26 cellular contexts compared by ENCODE assay signal in the genomic region with DNA sequence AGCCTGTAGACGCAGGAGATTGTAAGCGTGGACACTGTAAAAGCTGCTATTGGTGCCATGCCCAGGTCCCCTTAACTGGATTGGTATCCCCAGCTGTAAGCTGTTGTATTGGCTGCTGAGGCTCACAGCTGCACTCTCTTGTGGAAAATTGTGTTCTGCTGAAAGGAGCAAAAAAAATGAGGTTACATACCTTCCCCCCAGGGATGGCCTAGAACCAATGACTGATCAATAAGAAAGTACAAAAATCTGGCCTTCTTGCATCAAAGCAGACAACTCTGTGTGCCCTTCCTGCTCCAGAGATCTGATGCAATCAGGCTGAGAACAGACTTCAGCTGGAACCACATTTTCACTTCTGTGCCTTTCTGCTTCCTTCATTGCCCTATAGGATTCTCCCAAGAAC.
"Had no signal": no experiment of that assay in that cellular context is flagged by ENCODE, and none has a peak within 500 bp of the region (broad histone marks: within the 10 kb centered on the region; RNA-seq: fewer than 3 reads in every experiment).

No MANE protein-coding gene starts in this region.

- ATAC-seq: activated CD8-positive, alpha-beta T cell treated with anti-CD3 and anti-CD28 coated beads for 36 hours; activated naive CD8-positive, alpha-beta T cell treated with anti-CD3 and anti-CD28 coated beads, Interleukin-2, amount 50 U/mL, for 24 hours; Panc1 had no signal

- H3K4me3 ChIP-seq: SJCRH30, SK-N-MC had no signal

- H3K27me3 Mint-ChIP-seq: activated CD8-positive, alpha-beta T cell treated with anti-CD3 and anti-CD28 coated beads for 36 hours had no signal

- H3K27me3 ChIP-seq: SJCRH30 had no signal

- H3K36me3 ChIP-seq: brain microvascular endothelial cell, SJCRH30 had no signal

- FAIRE-seq: TTC549 had no signal

- H3K4me3 Mint-ChIP-seq: activated CD4-positive, alpha-beta T cell treated with anti-CD3 and anti-CD28 coated beads, Interleukin-2, amount 10 ng/mL, durations not matched to agents 24 days and 14 days; activated CD8-positive, alpha-beta T cell treated with anti-CD3 and anti-CD28 coated beads for 36 hours; activated naive CD4-positive, alpha-beta T cell treated with anti-CD3 and anti-CD28 coated beads, Interleukin-2, amount 10 ng/mL, durations not matched to agents 7 days and 5 days; activated naive CD8-positive, alpha-beta T cell; activated naive CD8-positive, alpha-beta T cell treated with anti-CD3 and anti-CD28 coated beads, Interleukin-2, amount 50 U/mL, for 24 hours; activated T-cell treated with anti-CD3 and anti-CD28 coated beads, Interleukin-2, amount 50 U/mL, for 24 hours; activated T-helper 1 cell treated with anti-CD3 and anti-CD28 coated beads, Interleukin-12 subunit alpha, Interleukin-12 subunit beta, Interleukin-2, Interleukin-4 antibody, amounts not matched to agents 30 ng/mL and 10 ng/mL and 1 ng/mL, durations not matched to agents 14 hours and 24 hours and 36 hours had no signal

- H3K9me3 Mint-ChIP-seq: activated CD4-positive, alpha-beta T cell treated with anti-CD3 and anti-CD28 coated beads, Interleukin-2, amount 10 ng/mL, durations not matched to agents 24 days and 14 days; activated CD8-positive, alpha-beta T cell treated with anti-CD3 and anti-CD28 coated beads for 36 hours; activated naive CD4-positive, alpha-beta T cell treated with anti-CD3 and anti-CD28 coated beads, Interleukin-2, amount 10 ng/mL, durations not matched to agents 7 days and 5 days; activated naive CD8-positive, alpha-beta T cell treated with anti-CD3 and anti-CD28 coated beads, Interleukin-2, amount 50 U/mL, for 24 hours; activated T-cell treated with anti-CD3 and anti-CD28 coated beads, Interleukin-2, amount 50 U/mL, for 24 hours; activated T-helper 1 cell treated with anti-CD3 and anti-CD28 coated beads, Interleukin-12 subunit alpha, Interleukin-12 subunit beta, Interleukin-2, Interleukin-4 antibody, amounts not matched to agents 30 ng/mL and 10 ng/mL and 1 ng/mL, durations not matched to agents 14 hours and 24 hours and 36 hours had no signal

- DNase-seq: activated CD4-positive, alpha-beta T cell treated with anti-CD3 and anti-CD28 coated beads, Interleukin-2, amount 10 ng/mL, durations not matched to agents 24 days and 14 days; activated CD4-positive, alpha-beta T cell treated with anti-CD3 and anti-CD28 coated beads, Interleukin-2, amount 50 U/mL, for 4 hours; activated CD8-positive, alpha-beta T cell treated with anti-CD3 and anti-CD28 coated beads for 36 hours; activated gamma-delta T cell treated with Interleukin-2 at 50 U/mL for 16 hours; activated naive CD4-positive, alpha-beta T cell treated with anti-CD3 and anti-CD28 coated beads, Interleukin-2, amount 10 ng/mL, durations not matched to agents 7 days and 5 days; activated naive CD8-positive, alpha-beta T cell treated with anti-CD3 and anti-CD28 coated beads, Interleukin-2, amount 50 U/mL, for 24 hours; activated T-cell treated with anti-CD3 and anti-CD28 coated beads, Interleukin-2, amount 50 U/mL, for 24 hours; amniotic stem cell; aorta; brain microvascular endothelial cell; central memory CD4-positive, alpha-beta T cell; NCI-H1105; NCI-H1417 treated with DMSO at 0.1 percent for 48 hours; NCI-H187 treated with DMSO at 0.1 percent for 48 hours; NCI-H2081; NCI-H226; NCI-H446 treated with DMSO at 0.1 percent for 48 hours; NCI-H69; SHP77; SJCRH30; T1000 had no signal

- H3K4me1 ChIP-seq: SJCRH30 had no signal

- H3K27ac Mint-ChIP-seq: activated CD4-positive, alpha-beta T cell treated with anti-CD3 and anti-CD28 coated beads, Interleukin-2, amount 10 ng/mL, durations not matched to agents 24 days and 14 days; activated CD8-positive, alpha-beta T cell treated with anti-CD3 and anti-CD28 coated beads for 36 hours; activated naive CD4-positive, alpha-beta T cell treated with anti-CD3 and anti-CD28 coated beads, Interleukin-2, amount 10 ng/mL, durations not matched to agents 7 days and 5 days; activated naive CD8-positive, alpha-beta T cell; activated naive CD8-positive, alpha-beta T cell treated with anti-CD3 and anti-CD28 coated beads, Interleukin-2, amount 50 U/mL, for 24 hours; activated T-cell treated with anti-CD3 and anti-CD28 coated beads, Interleukin-2, amount 50 U/mL, for 24 hours; activated T-helper 1 cell treated with anti-CD3 and anti-CD28 coated beads, Interleukin-12 subunit alpha, Interleukin-12 subunit beta, Interleukin-2, Interleukin-4 antibody, amounts not matched to agents 30 ng/mL and 10 ng/mL and 1 ng/mL, durations not matched to agents 14 hours and 24 hours and 36 hours had no signal

- H3K27ac ChIP-seq: brain microvascular endothelial cell, SJCRH30, SK-N-MC had no signal

- H3K4me1 Mint-ChIP-seq: activated CD4-positive, alpha-beta T cell treated with anti-CD3 and anti-CD28 coated beads, Interleukin-2, amount 10 ng/mL, durations not matched to agents 24 days and 14 days; activated naive CD4-positive, alpha-beta T cell treated with anti-CD3 and anti-CD28 coated beads, Interleukin-2, amount 10 ng/mL, durations not matched to agents 7 days and 5 days; activated naive CD8-positive, alpha-beta T cell treated with anti-CD3 and anti-CD28 coated beads, Interleukin-2, amount 50 U/mL, for 24 hours had no signal

- H3K36me3 Mint-ChIP-seq: activated naive CD4-positive, alpha-beta T cell treated with anti-CD3 and anti-CD28 coated beads, Interleukin-2, amount 10 ng/mL, durations not matched to agents 7 days and 5 days; activated naive CD8-positive, alpha-beta T cell had no signal

- H3K9me3 ChIP-seq: SJCRH30 had no signal
